20 cellular contexts compared by ENCODE assay signal in genomic region chr5:161382702-161383101, GRCh38.
DNase-seq lines count a peak whose midpoint lies in the region; ATAC-seq, FAIRE-seq and TF ChIP-seq lines count a peak whose summit lies in the region.
"Had no signal": no experiment of that assay in that cellular context is flagged by ENCODE, and none has a peak within 500 bp of the region (broad histone marks: within the 10 kb centered on the region; RNA-seq: fewer than 3 reads in every experiment).

No MANE protein-coding gene starts in this region.

- no peaks in the 10 kb centered on the region for H3K9me3 Mint-ChIP-seq in stimulated activated memory B cell treated with anti-CD40 and anti-IgM and Interleukin-4, amounts not matched to agents 10 μg/mL and 1 μg/mL and 100 μg/mL, for 72 hours
- H3K9me3 Mint-ChIP-seq: CD8-positive, alpha-beta T cell had no signal

- no peak for TF ChIP-seq CTCF in D721Med (IDR thresholded peaks at IDR 0.05; ENCODE audit: insufficient read depth, missing control alignments)

- H3K4me1 Mint-ChIP-seq in stimulated activated memory B cell treated with anti-CD40 and anti-IgM and Interleukin-4, amounts not matched to agents 10 μg/mL and 1 μg/mL and 100 μg/mL, for 72 hours, result no peaks in the 10 kb centered on the region
- H3K4me1 Mint-ChIP-seq: B cell; CD4-positive, CD25-positive, alpha-beta regulatory T cell had no signal

- no peak for FAIRE-seq in D721Med (lab: Jason Lieb, UNC)
- FAIRE-seq: A204.1, GM12892, H54 had no signal

- H3K27me3 Mint-ChIP-seq in stimulated activated memory B cell treated with anti-CD40 and anti-IgM and Interleukin-4, amounts not matched to agents 10 μg/mL and 1 μg/mL and 100 μg/mL, for 72 hours, result no peaks in the 10 kb centered on the region
- H3K27me3 Mint-ChIP-seq: B cell; CD4-positive, CD25-positive, alpha-beta regulatory T cell had no signal

- ATAC-seq in stimulated activated memory B cell treated with anti-CD40 and anti-IgM and Interleukin-4, amounts not matched to agents 10 μg/mL and 1 μg/mL and 100 μg/mL, for 72 hours, result no peak
- ATAC-seq: CD8-positive, alpha-beta T cell had no signal

- no peak overlapping the region for H3K27ac Mint-ChIP-seq in stimulated activated memory B cell treated with anti-CD40 and anti-IgM and Interleukin-4, amounts not matched to agents 10 μg/mL and 1 μg/mL and 100 μg/mL, for 72 hours
- H3K27ac Mint-ChIP-seq: B cell; CD4-positive, CD25-positive, alpha-beta regulatory T cell; CD8-positive, alpha-beta T cell; HFFc6 had no signal

- in situ Hi-C loops in G401 (cut with HindIII; ENCODE audit: low sequenced_read_pairs), result no loop called here

- no peaks in the 10 kb centered on the region for H3K36me3 Mint-ChIP-seq in stimulated activated memory B cell treated with anti-CD40 and anti-IgM and Interleukin-4, amounts not matched to agents 10 μg/mL and 1 μg/mL and 100 μg/mL, for 72 hours
- H3K36me3 Mint-ChIP-seq: CD4-positive, CD25-positive, alpha-beta regulatory T cell; CD8-positive, alpha-beta T cell had no signal

- DNase-seq in NCI-H82 (lab: John Stamatoyannopoulos, UW) (peak; percentile 39), NCI-H82 treated with DMSO at 0.1 percent for 48 hours (lab: John Stamatoyannopoulos, UW; ENCODE audit: unreplicated experiment) (no peak), G401 (ENCODE audit: low spot score) (peak; percentile 97), cerebellar cortex (ENCODE audit: low spot score) (peak; percentile 96), medulla oblongata (ENCODE audit: extremely low spot score) (peak; percentile 19), D721Med (ENCODE audit: insufficient read length, low spot score) (no peak), NCI-H1930 (lab: John Stamatoyannopoulos, UW) (no peak)
- DNase-seq: Caco-2; CD4-positive, CD25-positive, alpha-beta regulatory T cell; CD8-positive, alpha-beta T cell; DMS 273 treated with DMSO at 0.1 percent for 48 hours; DMS79; EL; GOT3; HFFc6 had no signal

- no peak overlapping the region for H3K4me3 Mint-ChIP-seq in stimulated activated memory B cell treated with anti-CD40 and anti-IgM and Interleukin-4, amounts not matched to agents 10 μg/mL and 1 μg/mL and 100 μg/mL, for 72 hours
- H3K4me3 Mint-ChIP-seq: B cell; CD4-positive, CD25-positive, alpha-beta regulatory T cell; CD8-positive, alpha-beta T cell; HFFc6 had no signal

Comparison
In these comparisons a context has a peak if more than half of its experiments do, and no peak if none do; other contexts are left out.
1. DNase-seq: peak in NCI-H82 (single experiment), G401 (single experiment), cerebellar cortex (single experiment) and medulla oblongata (single experiment); none in NCI-H82 treated with DMSO at 0.1 percent for 48 hours (single experiment), D721Med (single experiment) and NCI-H1930 (0 of 2).